20 cellular contexts compared by ENCODE assay signal in genomic region chr2:205177505-205177904, GRCh38.
DNase-seq lines count a peak whose midpoint lies in the region; ATAC-seq, FAIRE-seq and TF ChIP-seq lines count a peak whose summit lies in the region.
"Had no signal": no experiment of that assay in that cellular context is flagged by ENCODE, and none has a peak within 500 bp of the region (broad histone marks: within the 10 kb centered on the region; RNA-seq: fewer than 3 reads in every experiment).

No MANE protein-coding gene starts in this region.

- no peaks in the 10 kb centered on the region for H3K27me3 Mint-ChIP-seq in astrocyte (ENCODE audit: low read depth, unreplicated experiment)
- H3K27me3 Mint-ChIP-seq: B cell; CD4-positive, alpha-beta T cell had no signal

- H3K9ac ChIP-seq in GM23248, result no peak overlapping the region
- no peak overlapping the region for H3K9ac ChIP-seq in astrocyte (ENCODE audit: low read length)

- DNase-seq in AG09319 (ENCODE audit: extremely low read depth, low read depth) (peak; percentile 18), GM23248 (peak; percentile 14), astrocyte (ENCODE audit: low read depth) (no peak), iris pigment epithelial cell (ENCODE audit: low read depth) (peak; percentile 3), mucosa of descending colon (no peak), foreskin keratinocyte (no peak)
- no peak for DNase-seq in stimulated activated CD4-positive, alpha-beta T cell treated with anti-CD3 and anti-CD28 coated beads, Interleukin-15, amount 100 ng/mL, for 24 hours
- DNase-seq: 8988T; C1 segment of cervical spinal cord; Calu3; CD4-positive, alpha-beta T cell; DMS79; EL; GOT3 had no signal

- H3K4me1 Mint-ChIP-seq in astrocyte (ENCODE audit: low read depth, unreplicated experiment), result peaks cover 5% of the 10 kb centered on the region
- H3K4me1 Mint-ChIP-seq: B cell had no signal

- H3K9me2 ChIP-seq in GM23248 (ENCODE audit: insufficient read depth), result no peaks in the 10 kb centered on the region

- FAIRE-seq in astrocyte (lab: Jason Lieb, UNC), result peak; percentile 45
- FAIRE-seq: GM12892, HepG2, HTR-8/SVneo had no signal

- H3K36me3 Mint-ChIP-seq in astrocyte (ENCODE audit: low read depth, unreplicated experiment), result no peaks in the 10 kb centered on the region

- no peaks in the 10 kb centered on the region for H3K79me2 ChIP-seq in GM23248 (ENCODE audit: insufficient read depth)
- H3K79me2 ChIP-seq in astrocyte (ENCODE audit: insufficient read depth, low read length), result no peaks in the 10 kb centered on the region

- H3K4me1 ChIP-seq in GM23248 (ENCODE audit: insufficient read depth) (no peaks in the 10 kb centered on the region), astrocyte (ENCODE audit: insufficient read depth, low read length) (no peaks in the 10 kb centered on the region), mucosa of descending colon (ENCODE audit: low read depth) (no peaks in the 10 kb centered on the region), foreskin keratinocyte (no peaks in the 10 kb centered on the region)

- H3K4me3 Mint-ChIP-seq in astrocyte (ENCODE audit: unreplicated experiment), result no peak overlapping the region
- H3K4me3 Mint-ChIP-seq: B cell; CD4-positive, alpha-beta T cell had no signal

- in situ Hi-C loops in GM23248 (cut with MboI), result no loop called here

- H3K4me3 ChIP-seq in GM23248 (no peak overlapping the region), astrocyte (ENCODE audit: insufficient read depth, low read depth, low read length) (no peak overlapping the region), mucosa of descending colon (no peak overlapping the region)
- H3K4me3 ChIP-seq: HAP-1 had no signal

- no peak overlapping the region for H3K4me2 ChIP-seq in GM23248 (ENCODE audit: unreplicated experiment)
- H3K4me2 ChIP-seq in astrocyte (ENCODE audit: low read length), result no peak overlapping the region

- H4K20me1 ChIP-seq in GM23248 (ENCODE audit: insufficient read depth) (no peaks in the 10 kb centered on the region), astrocyte (ENCODE audit: insufficient read depth, low read length) (no peaks in the 10 kb centered on the region)

- H3K27ac Mint-ChIP-seq in astrocyte (ENCODE audit: unreplicated experiment), result no peak overlapping the region
- H3K27ac Mint-ChIP-seq: B cell; CD4-positive, alpha-beta T cell had no signal

- intact Hi-C loops in mucosa of descending colon (cut with DNase I, micrococcal nuclease), result no loop called here

- H3K27ac ChIP-seq in GM23248, result no peak overlapping the region
- no peak overlapping the region for H3K27ac ChIP-seq in astrocyte (ENCODE audit: low read depth, low read length)
- no peak overlapping the region for H3K27ac ChIP-seq in foreskin keratinocyte

- H3K36me3 ChIP-seq in GM23248 (ENCODE audit: low read depth) (no peaks in the 10 kb centered on the region), astrocyte (ENCODE audit: insufficient read depth, low read length) (no peaks in the 10 kb centered on the region), mucosa of descending colon (ENCODE audit: low read depth) (no peaks in the 10 kb centered on the region)
- H3K36me3 ChIP-seq: HAP-1 had no signal

- TF ChIP-seq CTCF in AG09319 (IDR thresholded peaks at IDR 0.05; ENCODE audit: low read depth, low read length) (no peak), astrocyte (IDR thresholded peaks at IDR 0.05; ENCODE audit: insufficient read depth, low read depth, low read length) (no peak), mucosa of descending colon (IDR thresholded peaks at IDR 0.05) (no peak), foreskin keratinocyte (conservative IDR thresholded peaks at IDR 0.05) (no peak)

- no peaks in the 10 kb centered on the region for H3F3A ChIP-seq in GM23248 (ENCODE audit: insufficient read depth)

- H3K27me3 ChIP-seq in GM23248 (replicated peaks; ENCODE audit: insufficient read depth) (no peaks in the 10 kb centered on the region), astrocyte (ENCODE audit: insufficient read depth, low read length) (no peaks in the 10 kb centered on the region), foreskin keratinocyte (no peaks in the 10 kb centered on the region)

- H3K9me3 Mint-ChIP-seq in astrocyte (ENCODE audit: unreplicated experiment), result no peaks in the 10 kb centered on the region
- H3K9me3 Mint-ChIP-seq: CD4-positive, alpha-beta T cell had no signal

- H2AFZ ChIP-seq in GM23248, result no peak overlapping the region
- H2AFZ ChIP-seq in astrocyte (ENCODE audit: low read depth, low read length), result no peak overlapping the region

- no peak for ATAC-seq in mucosa of descending colon
- no peak for ATAC-seq in foreskin keratinocyte
- ATAC-seq in HG03280 (IDR thresholded peaks at IDR 0.05; ENCODE audit: unreplicated experiment), result no peak
- ATAC-seq: HepG2 had no signal

- H3K9me3 ChIP-seq in GM23248 (ENCODE audit: low read depth) (no peaks in the 10 kb centered on the region), astrocyte (ENCODE audit: insufficient read depth, low read depth, low read length) (no peaks in the 10 kb centered on the region), mucosa of descending colon (no peaks in the 10 kb centered on the region)
- H3K9me3 ChIP-seq: HAP-1 had no signal

Comparison
In these comparisons a context has a peak if more than half of its experiments do, and no peak if none do; other contexts are left out.
1. DNase-seq: peak in AG09319 (single experiment), GM23248 (single experiment) and iris pigment epithelial cell (single experiment); none in astrocyte (single experiment), mucosa of descending colon (0 of 3), foreskin keratinocyte (0 of 2) and stimulated activated CD4-positive, alpha-beta T cell treated with anti-CD3 and anti-CD28 coated beads, Interleukin-15, amount 100 ng/mL, for 24 hours (single experiment).